13 cellular contexts compared by ENCODE assay signal in genomic region chr9:95176755-95177319, GRCh38.
A peak's percentile ranks its signal among the peaks of the same experiment; 100 is the strongest.
DNase-seq lines count a peak whose midpoint lies in the region; ATAC-seq and TF ChIP-seq lines count a peak whose summit lies in the region.
"Had no signal": no experiment of that assay in that cellular context is flagged by ENCODE, and none has a peak within 500 bp of the region (broad histone marks: within the 10 kb centered on the region; RNA-seq: fewer than 3 reads in every experiment).

No MANE protein-coding gene starts in this region.

- peaks cover 3% of the 10 kb centered on the region for H3F3A ChIP-seq in neural progenitor cell (ENCODE audit: low read depth)

- no peaks in the 10 kb centered on the region for H3K9me3 ChIP-seq in neural progenitor cell (ENCODE audit: low read depth)
- H3K9me3 ChIP-seq: BLaER1, Caco-2 had no signal

- H3K27ac ChIP-seq in KMS-11, result peak overlapping the region; percentile 77
- no peak overlapping the region for H3K27ac ChIP-seq in neural progenitor cell
- H3K27ac ChIP-seq: BLaER1, GM23248 had no signal

- H4K20me1 ChIP-seq in KMS-11 (ENCODE audit: insufficient read depth), result no peaks in the 10 kb centered on the region
- H4K20me1 ChIP-seq in neural progenitor cell (ENCODE audit: low read depth), result no peaks in the 10 kb centered on the region
- H4K20me1 ChIP-seq: BLaER1 had no signal

- POLR2A ChIA-PET in naive thymus-derived CD8-positive, alpha-beta T cell (lab: Charles Lee), result no interaction called here

- H3K27me3 ChIP-seq in KMS-11 (ENCODE audit: insufficient read depth, low read depth), result no peaks in the 10 kb centered on the region
- H3K27me3 ChIP-seq in neural progenitor cell, result no peaks in the 10 kb centered on the region
- H3K27me3 ChIP-seq: BLaER1 had no signal

- H3K79me2 ChIP-seq in KMS-11 (ENCODE audit: insufficient read depth, low read depth) (no peaks in the 10 kb centered on the region), neural progenitor cell (ENCODE audit: low read depth) (no peaks in the 10 kb centered on the region)

- H3K4me3 Mint-ChIP-seq in neural progenitor cell (no peak overlapping the region), type B pancreatic cell (no peak overlapping the region)
- no peak overlapping the region for H3K4me3 Mint-ChIP-seq in naive thymus-derived CD8-positive, alpha-beta T cell
- H3K4me3 Mint-ChIP-seq: CD8-positive, alpha-beta memory T cell had no signal

- H3K9me3 Mint-ChIP-seq in neural progenitor cell (no peaks in the 10 kb centered on the region), type B pancreatic cell (no peaks in the 10 kb centered on the region)
- H3K9me3 Mint-ChIP-seq in naive thymus-derived CD8-positive, alpha-beta T cell, result no peaks in the 10 kb centered on the region
- H3K9me3 Mint-ChIP-seq: CD8-positive, alpha-beta memory T cell had no signal

- H3K27me3 Mint-ChIP-seq in neural progenitor cell (ENCODE audit: insufficient read depth, low read depth), result no peaks in the 10 kb centered on the region
- no peaks in the 10 kb centered on the region for H3K27me3 Mint-ChIP-seq in type B pancreatic cell
- no peaks in the 10 kb centered on the region for H3K27me3 Mint-ChIP-seq in naive thymus-derived CD8-positive, alpha-beta T cell
- H3K27me3 Mint-ChIP-seq: CD8-positive, alpha-beta memory T cell had no signal

- H3K4me1 ChIP-seq in KMS-11 (ENCODE audit: low read depth, poor library complexity, severe bottlenecking) (peaks cover 28% of the 10 kb centered on the region), neural progenitor cell (no peaks in the 10 kb centered on the region)
- H3K4me1 ChIP-seq: BLaER1, Caco-2 had no signal

- no peak overlapping the region for H2AFZ ChIP-seq in KMS-11 (ENCODE audit: low read depth)
- H2AFZ ChIP-seq in neural progenitor cell (replicated peaks), result no peak overlapping the region
- H2AFZ ChIP-seq: GM23248 had no signal

- TF ChIP-seq CTCF in KMS-11 (conservative IDR thresholded peaks at IDR 0.05; ENCODE audit: low read depth, low read length) (no peak), neural progenitor cell (IDR thresholded peaks at IDR 0.05) (no peak), type B pancreatic cell (conservative IDR thresholded peaks at IDR 0.05) (no peak)

- H3K4me3 ChIP-seq in KMS-11 (IDR thresholded peaks at IDR 0.05; ENCODE audit: insufficient read depth, low read depth, low read length) (no peak overlapping the region), neural progenitor cell (no peak overlapping the region)
- H3K4me3 ChIP-seq: BLaER1, GM23248 had no signal

- no peaks in the 10 kb centered on the region for H3K36me3 ChIP-seq in KMS-11 (ENCODE audit: insufficient read depth)
- H3K36me3 ChIP-seq in neural progenitor cell, result no peaks in the 10 kb centered on the region
- H3K36me3 ChIP-seq: BLaER1 had no signal

- H3K4me2 ChIP-seq in KMS-11 (peak overlapping the region; percentile 43), neural progenitor cell (no peak overlapping the region)
- H3K4me2 ChIP-seq: BLaER1 had no signal

- no peak for ATAC-seq in naive thymus-derived CD8-positive, alpha-beta T cell

- DNase-seq in NCI-H69 (lab: John Stamatoyannopoulos, UW) (peak; percentile 31), neural progenitor cell (ENCODE audit: low spot score) (no peak), type B pancreatic cell (ENCODE audit: extremely low spot score, unreplicated experiment) (no peak), HPDE6-E6E7 (ENCODE audit: extremely low spot score) (no peak), A172 (ENCODE audit: low spot score) (no peak)
- no peak for DNase-seq in naive thymus-derived CD8-positive, alpha-beta T cell
- DNase-seq: AML-193; Caco-2; CD8-positive, alpha-beta memory T cell; GM23248; H7 had no signal

- peak overlapping the region; percentile 12; the same call in 1 of the 2 replicates for H3K9ac ChIP-seq in KMS-11
- H3K9ac ChIP-seq in neural progenitor cell, result no peak overlapping the region
- H3K9ac ChIP-seq: BLaER1, GM23248 had no signal

- H3K27ac Mint-ChIP-seq in neural progenitor cell, result peak overlapping the region; percentile 72
- peak overlapping the region; percentile 81 for H3K27ac Mint-ChIP-seq in type B pancreatic cell
- no peak overlapping the region for H3K27ac Mint-ChIP-seq in naive thymus-derived CD8-positive, alpha-beta T cell
- H3K27ac Mint-ChIP-seq: CD8-positive, alpha-beta memory T cell had no signal

- no peaks in the 10 kb centered on the region for H3K36me3 Mint-ChIP-seq in neural progenitor cell
- H3K36me3 Mint-ChIP-seq in type B pancreatic cell, result no peaks in the 10 kb centered on the region
- peaks cover 0 to 6% (median 2%) of the 10 kb centered on the region in 3 donors for H3K36me3 Mint-ChIP-seq in naive thymus-derived CD8-positive, alpha-beta T cell
- H3K36me3 Mint-ChIP-seq: CD8-positive, alpha-beta memory T cell had no signal

- peaks cover 18% of the 10 kb centered on the region for H3K4me1 Mint-ChIP-seq in neural progenitor cell
- peaks cover 1% of the 10 kb centered on the region for H3K4me1 Mint-ChIP-seq in type B pancreatic cell (ENCODE audit: unreplicated experiment)
- no peaks in the 10 kb centered on the region for H3K4me1 Mint-ChIP-seq in naive thymus-derived CD8-positive, alpha-beta T cell
- H3K4me1 Mint-ChIP-seq: CD8-positive, alpha-beta memory T cell had no signal

Comparison
In these comparisons a context has a peak if more than half of its experiments do, and no peak if none do; other contexts are left out.
1. H3K27ac Mint-ChIP-seq: peak in neural progenitor cell (single experiment) and type B pancreatic cell (single experiment); none in naive thymus-derived CD8-positive, alpha-beta T cell (0 of 10).